1 cellular context compared by ENCODE assay signal in the genomic region with DNA sequence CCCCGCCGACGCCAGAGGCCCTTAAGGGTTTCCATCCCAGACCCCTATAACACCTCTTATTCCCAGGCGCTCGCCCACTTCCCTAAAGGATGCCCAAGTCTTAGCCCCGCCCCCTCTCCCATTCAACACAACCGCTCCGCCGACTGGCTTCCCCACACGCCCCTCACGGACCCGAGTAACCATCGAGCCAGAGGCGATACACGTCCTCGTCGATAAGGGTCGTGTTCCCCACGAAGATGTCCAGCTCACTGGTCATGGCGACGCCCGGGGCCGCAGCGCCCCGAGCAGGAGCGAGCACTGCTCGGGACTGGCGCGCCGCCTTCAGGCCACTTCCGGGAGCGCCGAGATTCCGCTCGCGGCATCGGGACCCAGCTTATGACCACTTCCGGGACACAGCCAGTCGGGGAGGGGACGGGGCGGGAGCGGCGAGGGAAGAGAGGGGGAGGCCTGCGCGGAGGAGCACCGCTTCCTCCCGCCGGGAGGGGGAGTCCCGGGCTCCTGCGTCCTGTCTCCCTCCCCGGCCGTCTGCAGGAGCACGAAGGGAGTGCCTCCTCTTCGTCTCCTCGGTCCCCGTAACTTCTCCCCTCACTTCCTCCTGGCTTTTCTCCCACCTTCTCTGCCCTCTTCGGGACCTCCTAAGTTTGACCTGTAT.
TF ChIP-seq lines count a peak whose summit lies in the region.

A gene (minus strand): TSS at position 309 of the 652 bp plus-strand sequence. CDS start 53 bp downstream, at position 256.

TF ChIP-seq in GM12878, 131 proteins besides CTCF, POLR2A, EP300 and RAD21 (continued from another document):
- TF ChIP-seq, protein P1, sequence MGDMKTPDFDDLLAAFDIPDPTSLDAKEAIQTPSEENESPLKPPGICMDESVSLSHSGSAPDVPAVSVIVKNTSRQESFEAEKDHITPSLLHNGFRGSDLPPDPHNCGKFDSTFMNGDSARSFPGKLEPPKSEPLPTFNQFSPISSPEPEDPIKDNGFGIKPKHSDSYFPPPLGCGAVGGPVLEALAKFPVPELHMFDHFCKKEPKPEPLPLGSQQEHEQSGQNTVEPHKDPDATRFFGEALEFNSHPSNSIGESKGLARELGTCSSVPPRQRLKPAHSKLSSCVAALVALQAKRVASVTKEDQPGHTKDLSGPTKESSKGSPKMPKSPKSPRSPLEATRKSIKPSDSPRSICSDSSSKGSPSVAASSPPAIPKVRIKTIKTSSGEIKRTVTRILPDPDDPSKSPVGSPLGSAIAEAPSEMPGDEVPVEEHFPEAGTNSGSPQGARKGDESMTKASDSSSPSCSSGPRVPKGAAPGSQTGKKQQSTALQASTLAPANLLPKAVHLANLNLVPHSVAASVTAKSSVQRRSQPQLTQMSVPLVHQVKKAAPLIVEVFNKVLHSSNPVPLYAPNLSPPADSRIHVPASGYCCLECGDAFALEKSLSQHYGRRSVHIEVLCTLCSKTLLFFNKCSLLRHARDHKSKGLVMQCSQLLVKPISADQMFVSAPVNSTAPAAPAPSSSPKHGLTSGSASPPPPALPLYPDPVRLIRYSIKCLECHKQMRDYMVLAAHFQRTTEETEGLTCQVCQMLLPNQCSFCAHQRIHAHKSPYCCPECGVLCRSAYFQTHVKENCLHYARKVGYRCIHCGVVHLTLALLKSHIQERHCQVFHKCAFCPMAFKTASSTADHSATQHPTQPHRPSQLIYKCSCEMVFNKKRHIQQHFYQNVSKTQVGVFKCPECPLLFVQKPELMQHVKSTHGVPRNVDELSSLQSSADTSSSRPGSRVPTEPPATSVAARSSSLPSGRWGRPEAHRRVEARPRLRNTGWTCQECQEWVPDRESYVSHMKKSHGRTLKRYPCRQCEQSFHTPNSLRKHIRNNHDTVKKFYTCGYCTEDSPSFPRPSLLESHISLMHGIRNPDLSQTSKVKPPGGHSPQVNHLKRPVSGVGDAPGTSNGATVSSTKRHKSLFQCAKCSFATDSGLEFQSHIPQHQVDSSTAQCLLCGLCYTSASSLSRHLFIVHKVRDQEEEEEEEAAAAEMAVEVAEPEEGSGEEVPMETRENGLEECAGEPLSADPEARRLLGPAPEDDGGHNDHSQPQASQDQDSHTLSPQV (IDR thresholded peaks at IDR 0.05) = 0 out of 2 replicates have a peak, but pooled peaks have one; percentile 70
- TF ChIP-seq NRF1 (conservative IDR thresholded peaks at IDR 0.05; ENCODE audit: low read depth, low read length) (no peak), RB1 (IDR thresholded peaks at IDR 0.05; ENCODE audit: borderline replicate concordance) (peak; percentile 87; the same call in 1 of the 2 replicates), CBX3 (IDR thresholded peaks at IDR 0.05; ENCODE audit: borderline replicate concordance, low read depth) (no peak), MYC (IDR thresholded peaks at IDR 0.05; ENCODE audit: insufficient read depth, insufficient read length, insufficient replicate concordance, low read length, severe bottlenecking) (no peak), CREB1 (IDR thresholded peaks at IDR 0.05; ENCODE audit: low read depth) (no peak)
- TF ChIP-seq, protein P2, sequence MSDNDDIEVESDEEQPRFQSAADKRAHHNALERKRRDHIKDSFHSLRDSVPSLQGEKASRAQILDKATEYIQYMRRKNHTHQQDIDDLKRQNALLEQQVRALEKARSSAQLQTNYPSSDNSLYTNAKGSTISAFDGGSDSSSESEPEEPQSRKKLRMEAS (IDR thresholded peaks at IDR 0.05; ENCODE audit: low read depth, low read length) = no peak
- TF ChIP-seq, protein P3, sequence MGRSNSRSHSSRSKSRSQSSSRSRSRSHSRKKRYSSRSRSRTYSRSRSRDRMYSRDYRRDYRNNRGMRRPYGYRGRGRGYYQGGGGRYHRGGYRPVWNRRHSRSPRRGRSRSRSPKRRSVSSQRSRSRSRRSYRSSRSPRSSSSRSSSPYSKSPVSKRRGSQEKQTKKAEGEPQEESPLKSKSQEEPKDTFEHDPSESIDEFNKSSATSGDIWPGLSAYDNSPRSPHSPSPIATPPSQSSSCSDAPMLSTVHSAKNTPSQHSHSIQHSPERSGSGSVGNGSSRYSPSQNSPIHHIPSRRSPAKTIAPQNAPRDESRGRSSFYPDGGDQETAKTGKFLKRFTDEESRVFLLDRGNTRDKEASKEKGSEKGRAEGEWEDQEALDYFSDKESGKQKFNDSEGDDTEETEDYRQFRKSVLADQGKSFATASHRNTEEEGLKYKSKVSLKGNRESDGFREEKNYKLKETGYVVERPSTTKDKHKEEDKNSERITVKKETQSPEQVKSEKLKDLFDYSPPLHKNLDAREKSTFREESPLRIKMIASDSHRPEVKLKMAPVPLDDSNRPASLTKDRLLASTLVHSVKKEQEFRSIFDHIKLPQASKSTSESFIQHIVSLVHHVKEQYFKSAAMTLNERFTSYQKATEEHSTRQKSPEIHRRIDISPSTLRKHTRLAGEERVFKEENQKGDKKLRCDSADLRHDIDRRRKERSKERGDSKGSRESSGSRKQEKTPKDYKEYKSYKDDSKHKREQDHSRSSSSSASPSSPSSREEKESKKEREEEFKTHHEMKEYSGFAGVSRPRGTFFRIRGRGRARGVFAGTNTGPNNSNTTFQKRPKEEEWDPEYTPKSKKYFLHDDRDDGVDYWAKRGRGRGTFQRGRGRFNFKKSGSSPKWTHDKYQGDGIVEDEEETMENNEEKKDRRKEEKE (IDR thresholded peaks at IDR 0.05) = no peak
- TF ChIP-seq, protein P4, sequence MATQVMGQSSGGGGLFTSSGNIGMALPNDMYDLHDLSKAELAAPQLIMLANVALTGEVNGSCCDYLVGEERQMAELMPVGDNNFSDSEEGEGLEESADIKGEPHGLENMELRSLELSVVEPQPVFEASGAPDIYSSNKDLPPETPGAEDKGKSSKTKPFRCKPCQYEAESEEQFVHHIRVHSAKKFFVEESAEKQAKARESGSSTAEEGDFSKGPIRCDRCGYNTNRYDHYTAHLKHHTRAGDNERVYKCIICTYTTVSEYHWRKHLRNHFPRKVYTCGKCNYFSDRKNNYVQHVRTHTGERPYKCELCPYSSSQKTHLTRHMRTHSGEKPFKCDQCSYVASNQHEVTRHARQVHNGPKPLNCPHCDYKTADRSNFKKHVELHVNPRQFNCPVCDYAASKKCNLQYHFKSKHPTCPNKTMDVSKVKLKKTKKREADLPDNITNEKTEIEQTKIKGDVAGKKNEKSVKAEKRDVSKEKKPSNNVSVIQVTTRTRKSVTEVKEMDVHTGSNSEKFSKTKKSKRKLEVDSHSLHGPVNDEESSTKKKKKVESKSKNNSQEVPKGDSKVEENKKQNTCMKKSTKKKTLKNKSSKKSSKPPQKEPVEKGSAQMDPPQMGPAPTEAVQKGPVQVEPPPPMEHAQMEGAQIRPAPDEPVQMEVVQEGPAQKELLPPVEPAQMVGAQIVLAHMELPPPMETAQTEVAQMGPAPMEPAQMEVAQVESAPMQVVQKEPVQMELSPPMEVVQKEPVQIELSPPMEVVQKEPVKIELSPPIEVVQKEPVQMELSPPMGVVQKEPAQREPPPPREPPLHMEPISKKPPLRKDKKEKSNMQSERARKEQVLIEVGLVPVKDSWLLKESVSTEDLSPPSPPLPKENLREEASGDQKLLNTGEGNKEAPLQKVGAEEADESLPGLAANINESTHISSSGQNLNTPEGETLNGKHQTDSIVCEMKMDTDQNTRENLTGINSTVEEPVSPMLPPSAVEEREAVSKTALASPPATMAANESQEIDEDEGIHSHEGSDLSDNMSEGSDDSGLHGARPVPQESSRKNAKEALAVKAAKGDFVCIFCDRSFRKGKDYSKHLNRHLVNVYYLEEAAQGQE (IDR thresholded peaks at IDR 0.05; ENCODE audit: low read depth, low read length) = 0 out of 2 replicates have a peak, but pooled peaks have one; percentile 29
- TF ChIP-seq, protein P5, sequence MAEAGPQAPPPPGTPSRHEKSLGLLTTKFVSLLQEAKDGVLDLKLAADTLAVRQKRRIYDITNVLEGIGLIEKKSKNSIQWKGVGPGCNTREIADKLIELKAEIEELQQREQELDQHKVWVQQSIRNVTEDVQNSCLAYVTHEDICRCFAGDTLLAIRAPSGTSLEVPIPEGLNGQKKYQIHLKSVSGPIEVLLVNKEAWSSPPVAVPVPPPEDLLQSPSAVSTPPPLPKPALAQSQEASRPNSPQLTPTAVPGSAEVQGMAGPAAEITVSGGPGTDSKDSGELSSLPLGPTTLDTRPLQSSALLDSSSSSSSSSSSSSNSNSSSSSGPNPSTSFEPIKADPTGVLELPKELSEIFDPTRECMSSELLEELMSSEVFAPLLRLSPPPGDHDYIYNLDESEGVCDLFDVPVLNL (IDR thresholded peaks at IDR 0.05; ENCODE audit: low read depth, low read length) = no peak
